In genomic region chr1:97870574-97870973, GRCh38 we compare ENCODE assay signal across 26 cellular contexts. TPM values are rescaled to one million over a fixed set of nuclear protein-coding genes. Genes with fewer than 3 reads are reported as not detected.
DNase-seq lines count a peak whose midpoint lies in the region; ATAC-seq and TF ChIP-seq lines count a peak whose summit lies in the region.
"Had no signal": no experiment of that assay in that cellular context is flagged by ENCODE, and none has a peak within 500 bp of the region (broad histone marks: within the 10 kb centered on the region; RNA-seq: fewer than 3 reads in every experiment).

No MANE protein-coding gene starts in this region.

- H3K4me3 Mint-ChIP-seq in GM23338: no peak overlapping the region
- no peak overlapping the region for H3K4me3 Mint-ChIP-seq in activated CD8-positive, alpha-beta memory T cell treated with anti-CD3 and anti-CD28 coated beads, Interleukin-2, amount 10 ng/mL, durations not matched to agents 7 days and 5 days
- H3K4me3 Mint-ChIP-seq: activated naive CD4-positive, alpha-beta T cell treated with anti-CD3 and anti-CD28 coated beads, Interleukin-2, amount 50 U/mL, for 24 hours; B cell; effector memory CD8-positive, alpha-beta T cell; memory B cell; WTC11 had no signal

- no peak for TF ChIP-seq EP300 in suprapubic skin (IDR thresholded peaks at IDR 0.05)

- no peaks in the 10 kb centered on the region for H3K9me3 Mint-ChIP-seq in GM23338
- H3K9me3 Mint-ChIP-seq in activated CD8-positive, alpha-beta memory T cell treated with anti-CD3 and anti-CD28 coated beads, Interleukin-2, amount 10 ng/mL, durations not matched to agents 7 days and 5 days (ENCODE audit: low read depth): peaks cover 5% of the 10 kb centered on the region
- H3K9me3 Mint-ChIP-seq: activated naive CD4-positive, alpha-beta T cell treated with anti-CD3 and anti-CD28 coated beads, Interleukin-2, amount 50 U/mL, for 24 hours; effector memory CD8-positive, alpha-beta T cell; memory B cell; WTC11 had no signal

- no peak overlapping the region for H3K4me3 ChIP-seq in GM23338
- H3K4me3 ChIP-seq in suprapubic skin: no peak overlapping the region
- H3K4me3 ChIP-seq: esophagus muscularis mucosa, skin epidermis, upper lobe of right lung had no signal

- TF ChIP-seq CTCF in GM23338 (conservative IDR thresholded peaks at IDR 0.05; ENCODE audit: low read depth in 2 of 2): no peak
- no peak for TF ChIP-seq CTCF in suprapubic skin (IDR thresholded peaks at IDR 0.05)

- H2AFZ ChIP-seq in GM23338: no peak overlapping the region

- no peaks in the 10 kb centered on the region for H4K20me1 ChIP-seq in GM23338 (replicated peaks; ENCODE audit: insufficient read depth)

- no peak overlapping the region for H3K4me2 ChIP-seq in GM23338

- H3K27me3 Mint-ChIP-seq in GM23338 (ENCODE audit: insufficient read depth, low read depth, poor library complexity): peaks cover 2% of the 10 kb centered on the region
- H3K27me3 Mint-ChIP-seq in activated CD8-positive, alpha-beta memory T cell treated with anti-CD3 and anti-CD28 coated beads, Interleukin-2, amount 10 ng/mL, durations not matched to agents 7 days and 5 days: no peaks in the 10 kb centered on the region
- H3K27me3 Mint-ChIP-seq: activated naive CD4-positive, alpha-beta T cell treated with anti-CD3 and anti-CD28 coated beads, Interleukin-2, amount 50 U/mL, for 24 hours; B cell; effector memory CD8-positive, alpha-beta T cell; memory B cell had no signal

- H3K4me1 Mint-ChIP-seq in GM23338: no peaks in the 10 kb centered on the region; the same call in 2 of the 3 replicates
- H3K4me1 Mint-ChIP-seq in activated CD8-positive, alpha-beta memory T cell treated with anti-CD3 and anti-CD28 coated beads, Interleukin-2, amount 10 ng/mL, durations not matched to agents 7 days and 5 days: no peaks in the 10 kb centered on the region
- H3K4me1 Mint-ChIP-seq: B cell, memory B cell, WTC11 had no signal

- H3K27ac ChIP-seq in GM23338 (ENCODE audit: low read depth) (no peak overlapping the region), suprapubic skin (no peak overlapping the region)
- H3K27ac ChIP-seq: esophagus muscularis mucosa, skin epidermis, upper lobe of right lung had no signal

- no peaks in the 10 kb centered on the region for H3F3A ChIP-seq in GM23338 (replicated peaks; ENCODE audit: low read depth)

- DNase-seq in GM23338 (ENCODE audit: low spot score) (peak; percentile 3), NCI-H1417 treated with DMSO at 0.1 percent for 48 hours (lab: John Stamatoyannopoulos, UW) (peak; percentile 74), NCI-H524 treated with DMSO at 0.1 percent for 48 hours (lab: John Stamatoyannopoulos, UW) (peak; percentile 4), midbrain (lab: John Stamatoyannopoulos, UW) (peak; percentile 23), suprapubic skin (ENCODE audit: low spot score in 2 of 2) (no peak)
- DNase-seq in activated CD8-positive, alpha-beta memory T cell treated with anti-CD3 and anti-CD28 coated beads, Interleukin-2, amount 10 ng/mL, durations not matched to agents 7 days and 5 days: no peak
- DNase-seq: activated CD8-positive, alpha-beta memory T cell treated with anti-CD3 and anti-CD28 coated beads, Interleukin-2, amount 50 U/mL, for 4 hours; effector memory CD8-positive, alpha-beta T cell; foreskin melanocyte; HCEC 1CT; IMR-90; left cardiac atrium; NCI-H187; NCI-H510A treated with DMSO at 0.1 percent for 48 hours; nucleus accumbens; Right ventricle myocardium superior; T1000; upper lobe of right lung had no signal

- no peaks in the 10 kb centered on the region for H3K79me2 ChIP-seq in GM23338 (replicated peaks; ENCODE audit: insufficient read depth)

- no peaks in the 10 kb centered on the region for H3K36me3 ChIP-seq in GM23338 (ENCODE audit: insufficient read depth)
- H3K36me3 ChIP-seq in suprapubic skin: no peaks in the 10 kb centered on the region
- H3K36me3 ChIP-seq: esophagus muscularis mucosa, upper lobe of right lung had no signal

- peaks cover 6% of the 10 kb centered on the region for H3K4me1 ChIP-seq in GM23338 (ENCODE audit: insufficient read depth)
- H3K4me1 ChIP-seq in suprapubic skin: no peaks in the 10 kb centered on the region
- H3K4me1 ChIP-seq: esophagus muscularis mucosa, upper lobe of right lung had no signal

- CTCF ChIA-PET in activated CD8-positive, alpha-beta memory T cell treated with anti-CD3 and anti-CD28 coated beads, Interleukin-2, amount 10 ng/mL, durations not matched to agents 7 days and 5 days (lab: Charles Lee): no interaction called here

- no peak for ATAC-seq in GM23338
- ATAC-seq in GM21619 (IDR thresholded peaks at IDR 0.05; ENCODE audit: unreplicated experiment): no peak
- ATAC-seq in activated CD8-positive, alpha-beta memory T cell treated with anti-CD3 and anti-CD28 coated beads, Interleukin-2, amount 10 ng/mL, durations not matched to agents 7 days and 5 days: no peak
- ATAC-seq in GM19455 (IDR thresholded peaks at IDR 0.05; ENCODE audit: unreplicated experiment): no peak
- ATAC-seq: effector memory CD8-positive, alpha-beta T cell; left cardiac atrium; upper lobe of right lung; WTC11 had no signal

- TF ChIP-seq POLR2A in suprapubic skin (IDR thresholded peaks at IDR 0.05): no peak

- H3K9me2 ChIP-seq in GM23338 (ENCODE audit: insufficient read depth): no peaks in the 10 kb centered on the region

- no peak overlapping the region for H3K27ac Mint-ChIP-seq in GM23338
- H3K27ac Mint-ChIP-seq in activated CD8-positive, alpha-beta memory T cell treated with anti-CD3 and anti-CD28 coated beads, Interleukin-2, amount 10 ng/mL, durations not matched to agents 7 days and 5 days: no peak overlapping the region
- H3K27ac Mint-ChIP-seq: activated naive CD4-positive, alpha-beta T cell treated with anti-CD3 and anti-CD28 coated beads, Interleukin-2, amount 50 U/mL, for 24 hours; B cell; memory B cell; WTC11 had no signal

- no peaks in the 10 kb centered on the region for H3K27me3 ChIP-seq in GM23338 (ENCODE audit: insufficient read depth)
- no peaks in the 10 kb centered on the region for H3K27me3 ChIP-seq in suprapubic skin
- H3K27me3 ChIP-seq: esophagus muscularis mucosa, upper lobe of right lung had no signal

- no peaks in the 10 kb centered on the region for H3K9me3 ChIP-seq in suprapubic skin
- H3K9me3 ChIP-seq: esophagus muscularis mucosa, upper lobe of right lung had no signal

- 81% methylated on average over 7 of the region's 7 CpGs for WGBS in suprapubic skin

- no peaks in the 10 kb centered on the region for H3K36me3 Mint-ChIP-seq in GM23338 (ENCODE audit: low read depth)
- peaks cover 21% of the 10 kb centered on the region for H3K36me3 Mint-ChIP-seq in activated CD8-positive, alpha-beta memory T cell treated with anti-CD3 and anti-CD28 coated beads, Interleukin-2, amount 10 ng/mL, durations not matched to agents 7 days and 5 days
- H3K36me3 Mint-ChIP-seq: memory B cell, WTC11 had no signal

TF ChIP-seq in GM23338, 12 proteins besides CTCF, POLR2A, EP300 and RAD21 (continues in another document):
- TF ChIP-seq JUNB (IDR thresholded peaks at IDR 0.05; ENCODE audit: unreplicated experiment) (no peak), ZNF331 (CRISPR knock-in tag; IDR thresholded peaks at IDR 0.05; ENCODE audit: low read depth) (no peak), POLR2AphosphoS5 (IDR thresholded peaks at IDR 0.05; ENCODE audit: low read depth) (no peak), EZH2phosphoT487 (IDR thresholded peaks at IDR 0.05; ENCODE audit: unreplicated experiment) (no peak), STAT1 (IDR thresholded peaks at IDR 0.05; ENCODE audit: unreplicated experiment) (no peak), ZNF114 (CRISPR knock-in tag; IDR thresholded peaks at IDR 0.05) (no peak), NANOG (IDR thresholded peaks at IDR 0.05; ENCODE audit: borderline replicate concordance) (no peak)
- TF ChIP-seq, protein P1, sequence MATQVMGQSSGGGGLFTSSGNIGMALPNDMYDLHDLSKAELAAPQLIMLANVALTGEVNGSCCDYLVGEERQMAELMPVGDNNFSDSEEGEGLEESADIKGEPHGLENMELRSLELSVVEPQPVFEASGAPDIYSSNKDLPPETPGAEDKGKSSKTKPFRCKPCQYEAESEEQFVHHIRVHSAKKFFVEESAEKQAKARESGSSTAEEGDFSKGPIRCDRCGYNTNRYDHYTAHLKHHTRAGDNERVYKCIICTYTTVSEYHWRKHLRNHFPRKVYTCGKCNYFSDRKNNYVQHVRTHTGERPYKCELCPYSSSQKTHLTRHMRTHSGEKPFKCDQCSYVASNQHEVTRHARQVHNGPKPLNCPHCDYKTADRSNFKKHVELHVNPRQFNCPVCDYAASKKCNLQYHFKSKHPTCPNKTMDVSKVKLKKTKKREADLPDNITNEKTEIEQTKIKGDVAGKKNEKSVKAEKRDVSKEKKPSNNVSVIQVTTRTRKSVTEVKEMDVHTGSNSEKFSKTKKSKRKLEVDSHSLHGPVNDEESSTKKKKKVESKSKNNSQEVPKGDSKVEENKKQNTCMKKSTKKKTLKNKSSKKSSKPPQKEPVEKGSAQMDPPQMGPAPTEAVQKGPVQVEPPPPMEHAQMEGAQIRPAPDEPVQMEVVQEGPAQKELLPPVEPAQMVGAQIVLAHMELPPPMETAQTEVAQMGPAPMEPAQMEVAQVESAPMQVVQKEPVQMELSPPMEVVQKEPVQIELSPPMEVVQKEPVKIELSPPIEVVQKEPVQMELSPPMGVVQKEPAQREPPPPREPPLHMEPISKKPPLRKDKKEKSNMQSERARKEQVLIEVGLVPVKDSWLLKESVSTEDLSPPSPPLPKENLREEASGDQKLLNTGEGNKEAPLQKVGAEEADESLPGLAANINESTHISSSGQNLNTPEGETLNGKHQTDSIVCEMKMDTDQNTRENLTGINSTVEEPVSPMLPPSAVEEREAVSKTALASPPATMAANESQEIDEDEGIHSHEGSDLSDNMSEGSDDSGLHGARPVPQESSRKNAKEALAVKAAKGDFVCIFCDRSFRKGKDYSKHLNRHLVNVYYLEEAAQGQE (IDR thresholded peaks at IDR 0.05; ENCODE audit: unreplicated experiment): no peak
- TF ChIP-seq, protein P2, sequence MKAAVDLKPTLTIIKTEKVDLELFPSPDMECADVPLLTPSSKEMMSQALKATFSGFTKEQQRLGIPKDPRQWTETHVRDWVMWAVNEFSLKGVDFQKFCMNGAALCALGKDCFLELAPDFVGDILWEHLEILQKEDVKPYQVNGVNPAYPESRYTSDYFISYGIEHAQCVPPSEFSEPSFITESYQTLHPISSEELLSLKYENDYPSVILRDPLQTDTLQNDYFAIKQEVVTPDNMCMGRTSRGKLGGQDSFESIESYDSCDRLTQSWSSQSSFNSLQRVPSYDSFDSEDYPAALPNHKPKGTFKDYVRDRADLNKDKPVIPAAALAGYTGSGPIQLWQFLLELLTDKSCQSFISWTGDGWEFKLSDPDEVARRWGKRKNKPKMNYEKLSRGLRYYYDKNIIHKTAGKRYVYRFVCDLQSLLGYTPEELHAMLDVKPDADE (IDR thresholded peaks at IDR 0.05): no peak

RNA-seq across cellular contexts. Expression of gene DPYD, which starts 50.3 kb away (rescaled TPM):
- total RNA-seq in GM23338 (2014; rRNA removed; shearing (Covaris generic)): 0.82 and 1.6 TPM in 2 replicates
- polyA plus RNA-seq in GM23338 (2016; fragmentation: Nextera tagmentation; extraction: Ambion mirVana): 0.33 and 0.50 TPM in 2 replicates
- 10 to 100 TPM; 10.1 to 31.9 (median 11.6) TPM for total RNA-seq in suprapubic skin
- 10 to 100 TPM; 31.4 to 42.3 TPM for total RNA-seq in activated CD8-positive, alpha-beta memory T cell treated with anti-CD3 and anti-CD28 coated beads, Interleukin-2, amount 10 ng/mL, durations not matched to agents 7 days and 5 days

Comparison
In these comparisons a context has a peak if more than half of its experiments do, and no peak if none do; other contexts are left out.
1. DNase-seq: peak in GM23338 (single experiment), NCI-H1417 treated with DMSO at 0.1 percent for 48 hours (single experiment), NCI-H524 treated with DMSO at 0.1 percent for 48 hours (single experiment) and midbrain (single experiment); none in suprapubic skin (0 of 2) and activated CD8-positive, alpha-beta memory T cell treated with anti-CD3 and anti-CD28 coated beads, Interleukin-2, amount 10 ng/mL, durations not matched to agents 7 days and 5 days (single experiment).